Comparison of ENCODE assay signal across 21 cellular contexts in the genomic region with DNA sequence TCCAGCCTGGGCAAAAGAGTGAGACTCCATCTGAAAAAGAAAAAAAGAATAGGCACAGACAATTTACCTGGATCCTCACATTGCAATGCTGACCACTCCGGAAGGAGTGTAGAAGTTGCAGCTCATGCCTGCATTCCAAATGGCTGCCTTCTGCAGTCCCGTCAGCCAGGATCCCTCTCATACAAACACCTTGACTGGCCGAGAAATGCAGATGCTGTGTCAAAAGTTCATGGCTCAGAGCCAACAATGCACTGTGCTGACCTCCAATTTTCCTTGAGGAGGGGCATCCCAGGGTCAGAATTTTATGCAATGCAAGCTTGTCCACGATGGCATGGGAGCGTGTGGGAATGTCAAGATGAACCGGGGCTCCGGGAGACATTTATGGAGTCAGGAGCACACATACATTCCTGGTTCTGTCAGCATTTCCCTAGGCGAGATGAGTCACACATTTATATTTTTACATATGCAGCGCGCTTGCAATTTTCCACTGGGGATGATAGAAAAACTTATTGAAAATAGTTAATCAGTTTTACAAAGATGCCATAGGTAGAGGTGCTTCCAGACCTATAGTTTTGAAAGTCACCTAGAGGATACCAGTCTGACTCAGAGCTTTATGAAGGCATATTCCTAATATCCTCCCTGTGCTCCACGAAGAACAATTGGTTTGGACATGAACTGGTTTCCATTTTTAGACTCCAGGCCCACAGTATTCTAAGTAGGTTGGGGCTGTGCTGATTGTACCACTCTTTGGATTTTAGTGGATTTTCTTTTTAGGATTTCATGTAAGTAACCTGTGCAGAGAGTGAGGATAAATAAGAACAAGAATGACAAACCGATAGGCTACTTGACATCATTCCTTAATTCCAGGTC.
"Had no signal": no experiment of that assay in that cellular context is flagged by ENCODE, and none has a peak within 500 bp of the region (broad histone marks: within the 10 kb centered on the region; RNA-seq: fewer than 3 reads in every experiment).

No MANE protein-coding gene starts in this region.

- H3K4me1 ChIP-seq: lower lobe of right lung, upper lobe of left lung had no signal

- DNase-seq: activated CD4-positive, alpha-beta T cell treated with anti-CD3 and anti-CD28 coated beads, Interleukin-2, amount 50 U/mL, for 1 hour; activated CD4-positive, CD25-positive, alpha-beta regulatory T cell treated with anti-CD3 and anti-CD28 coated beads, Interleukin-2, amount 50 U/mL, for 72 hours; activated CD8-positive, alpha-beta T cell treated with anti-CD3 and anti-CD28 coated beads, Interleukin-2, amount 10 ng/mL, durations not matched to agents 7 days and 5 days; activated gamma-delta T cell; activated naive CD4-positive, alpha-beta T cell treated with anti-CD3 and anti-CD28 coated beads, Interleukin-2, amount 50 U/mL, for 16 hours; cortex of kidney; endodermal cell; left colon; lower lobe of right lung; naive thymus-derived CD4-positive, alpha-beta T cell; spleen; stimulated activated CD4-positive, alpha-beta T cell treated with anti-CD3 and anti-CD28 coated beads, Interleukin-4, amount 100 ng/mL, for 1 hour; stimulated activated naive CD4-positive, alpha-beta T cell; upper lobe of left lung had no signal

- H3K27ac ChIP-seq: epithelial cell of prostate, lower lobe of right lung, spleen, thoracic aorta, upper lobe of left lung, VCaP had no signal

- H3K36me3 ChIP-seq: heart right ventricle, lower lobe of right lung, spleen, thoracic aorta, upper lobe of left lung had no signal

- H3K36me3 Mint-ChIP-seq: brain had no signal

- H3K27me3 ChIP-seq: heart right ventricle, spleen, upper lobe of left lung had no signal

- H3K9me3 ChIP-seq: lower lobe of right lung had no signal

- H3K9me3 Mint-ChIP-seq: activated T-helper 1 cell treated with anti-CD3 and anti-CD28 coated beads, Interleukin-12 subunit alpha, Interleukin-12 subunit beta, Interleukin-2, Interleukin-4 antibody, amounts not matched to agents 30 ng/mL and 10 ng/mL and 1 ng/mL, durations not matched to agents 14 hours and 24 hours and 36 hours; endodermal cell; neural crest cell had no signal

- H3K27ac Mint-ChIP-seq: activated CD8-positive, alpha-beta T cell treated with anti-CD3 and anti-CD28 coated beads, Interleukin-2, amount 10 ng/mL, durations not matched to agents 7 days and 5 days; activated T-helper 1 cell treated with anti-CD3 and anti-CD28 coated beads, Interleukin-12 subunit alpha, Interleukin-12 subunit beta, Interleukin-2, Interleukin-4 antibody, amounts not matched to agents 30 ng/mL and 10 ng/mL and 1 ng/mL, durations not matched to agents 14 hours and 24 hours and 36 hours; endodermal cell; naive thymus-derived CD4-positive, alpha-beta T cell had no signal

- H3K4me3 ChIP-seq: lower lobe of right lung, spleen, thoracic aorta, upper lobe of left lung had no signal

- ATAC-seq: activated CD8-positive, alpha-beta T cell treated with anti-CD3 and anti-CD28 coated beads, Interleukin-2, amount 10 ng/mL, durations not matched to agents 7 days and 5 days; lower lobe of right lung; naive thymus-derived CD4-positive, alpha-beta T cell had no signal
